ENCODE assay signal across 11 cellular contexts in genomic region chr9:125646222-125647100, GRCh38.
DNase-seq lines count a peak whose midpoint lies in the region; ATAC-seq, FAIRE-seq and TF ChIP-seq lines count a peak whose summit lies in the region.
"Had no signal": no experiment of that assay in that cellular context is flagged by ENCODE, and none has a peak within 500 bp of the region (broad histone marks: within the 10 kb centered on the region; RNA-seq: fewer than 3 reads in every experiment).

No MANE protein-coding gene starts in this region.

- H3K4me1 Mint-ChIP-seq in CD4-positive, alpha-beta T cell (ENCODE audit: low read depth), result peaks cover 62% of the 10 kb centered on the region
- peaks cover 49% of the 10 kb centered on the region for H3K4me1 Mint-ChIP-seq in activated T-helper 17 cell treated with anti-CD3 and anti-CD28 coated beads, Interleukin-2, amount 50 U/mL, for 72 hours
- peaks cover 36% of the 10 kb centered on the region for H3K4me1 Mint-ChIP-seq in memory B cell

- peaks cover 7% of the 10 kb centered on the region for H3K36me3 Mint-ChIP-seq in CD4-positive, alpha-beta T cell (ENCODE audit: low read depth)
- H3K36me3 Mint-ChIP-seq in activated T-helper 17 cell treated with anti-CD3 and anti-CD28 coated beads, Interleukin-2, amount 50 U/mL, for 72 hours (ENCODE audit: low read depth), result peaks cover 20% of the 10 kb centered on the region
- H3K36me3 Mint-ChIP-seq in memory B cell, result peaks cover 2% of the 10 kb centered on the region

- CTCF ChIA-PET in CD4-positive, alpha-beta T cell (lab: Charles Lee), result interaction anchor here (1.3 to 1.4 kb wide), 2 partner anchors 15 to 20 kb away, joined by 3 read pairs; no protein-coding TSS in a partner anchor

- POLR2A ChIA-PET in CD4-positive, alpha-beta T cell (lab: Charles Lee), result interaction anchor here (0.7 to 1.9 kb wide), 4 partner anchors 11 to 61 kb away, joined by 3 to 6 read pairs (median 3); partner anchors contain the start of gene MAPKAP1

- no peak for DNase-seq in CD4-positive, alpha-beta T cell
- DNase-seq in H54 (ENCODE audit: insufficient read length, low spot score) (no peak), memory B cell (ENCODE audit: low spot score in 2 of 2) (no peak), NCI-H2227 (lab: John Stamatoyannopoulos, UW; ENCODE audit: unreplicated experiment) (no peak)
- DNase-seq: SHP77 had no signal

- H3K4me3 Mint-ChIP-seq in CD4-positive, alpha-beta T cell, result peak overlapping the region; percentile 64
- peak overlapping the region; percentile 76 for H3K4me3 Mint-ChIP-seq in activated T-helper 17 cell treated with anti-CD3 and anti-CD28 coated beads, Interleukin-2, amount 50 U/mL, for 72 hours
- H3K4me3 Mint-ChIP-seq in memory B cell, result peak overlapping the region; percentile 77

- intact Hi-C loops in CD4-positive, alpha-beta T cell (cut with DNase I, micrococcal nuclease), result no loop called here

- ATAC-seq in CD4-positive, alpha-beta T cell (ENCODE audit: poor library complexity), result peak; percentile 37
- no peak for ATAC-seq in activated T-helper 17 cell treated with anti-CD3 and anti-CD28 coated beads, Interleukin-2, amount 50 U/mL, for 72 hours (replicated peaks)
- ATAC-seq in memory B cell (ENCODE audit: low read depth) (peak; percentile 18), GM21390 (IDR thresholded peaks at IDR 0.05; ENCODE audit: unreplicated experiment) (no peak), HG02852 (IDR thresholded peaks at IDR 0.05; ENCODE audit: unreplicated experiment) (no peak), HG02973 (IDR thresholded peaks at IDR 0.05; ENCODE audit: unreplicated experiment) (no peak)

- TF ChIP-seq CTCF in CD4-positive, alpha-beta T cell (IDR thresholded peaks at IDR 0.05), result no peak

- H3K27ac Mint-ChIP-seq in CD4-positive, alpha-beta T cell, result peak overlapping the region; percentile 35
- H3K27ac Mint-ChIP-seq in activated T-helper 17 cell treated with anti-CD3 and anti-CD28 coated beads, Interleukin-2, amount 50 U/mL, for 72 hours, result peak overlapping the region; percentile 74
- H3K27ac Mint-ChIP-seq in memory B cell, result peak overlapping the region; percentile 94

- no peaks in the 10 kb centered on the region for H3K27me3 Mint-ChIP-seq in CD4-positive, alpha-beta T cell
- H3K27me3 Mint-ChIP-seq in activated T-helper 17 cell treated with anti-CD3 and anti-CD28 coated beads, Interleukin-2, amount 50 U/mL, for 72 hours, result no peaks in the 10 kb centered on the region
- no peaks in the 10 kb centered on the region for H3K27me3 Mint-ChIP-seq in memory B cell

- no peaks in the 10 kb centered on the region for H3K9me3 Mint-ChIP-seq in CD4-positive, alpha-beta T cell
- no peaks in the 10 kb centered on the region for H3K9me3 Mint-ChIP-seq in activated T-helper 17 cell treated with anti-CD3 and anti-CD28 coated beads, Interleukin-2, amount 50 U/mL, for 72 hours
- no peaks in the 10 kb centered on the region for H3K9me3 Mint-ChIP-seq in memory B cell

- H3K27me3 ChIP-seq in CD4-positive, alpha-beta T cell (ENCODE audit: control insufficient read depth, insufficient read depth, low read length), result no peaks in the 10 kb centered on the region
- H3K27me3 ChIP-seq: breast epithelium had no signal

- no peak overlapping the region for H3K27ac ChIP-seq in CD4-positive, alpha-beta T cell (ENCODE audit: low read depth, low read length)
- H3K27ac ChIP-seq: breast epithelium had no signal

- TF ChIP-seq POLR2A in H54 (IDR thresholded peaks at IDR 0.05; ENCODE audit: low read depth, low read length), result no peak

- FAIRE-seq in H54 (lab: Jason Lieb, UNC), result peak; percentile 48
- FAIRE-seq: urothelium cell line had no signal

- H3K9me3 ChIP-seq in CD4-positive, alpha-beta T cell (ENCODE audit: control insufficient read depth, low read length), result no peaks in the 10 kb centered on the region
- H3K9me3 ChIP-seq: breast epithelium had no signal

Comparison
In these comparisons a context has a peak if more than half of its experiments do, and no peak if none do; other contexts are left out.
1. ATAC-seq: peak in CD4-positive, alpha-beta T cell (single experiment) and memory B cell (single experiment); none in activated T-helper 17 cell treated with anti-CD3 and anti-CD28 coated beads, Interleukin-2, amount 50 U/mL, for 72 hours (single experiment), GM21390 (single experiment), HG02852 (single experiment) and HG02973 (single experiment).
2. H3K27ac Mint-ChIP-seq: peak in every context shown above with its lines; median percentile 94 in memory B cell; 74 in activated T-helper 17 cell treated with anti-CD3 and anti-CD28 coated beads, Interleukin-2, amount 50 U/mL, for 72 hours; 35 in CD4-positive, alpha-beta T cell.
3. Peak in every context shown above with its lines, with median percentiles within 50 percentile points of each other: H3K4me3 Mint-ChIP-seq.